Comparison of ENCODE assay signal across 8 cellular contexts in the genomic region with DNA sequence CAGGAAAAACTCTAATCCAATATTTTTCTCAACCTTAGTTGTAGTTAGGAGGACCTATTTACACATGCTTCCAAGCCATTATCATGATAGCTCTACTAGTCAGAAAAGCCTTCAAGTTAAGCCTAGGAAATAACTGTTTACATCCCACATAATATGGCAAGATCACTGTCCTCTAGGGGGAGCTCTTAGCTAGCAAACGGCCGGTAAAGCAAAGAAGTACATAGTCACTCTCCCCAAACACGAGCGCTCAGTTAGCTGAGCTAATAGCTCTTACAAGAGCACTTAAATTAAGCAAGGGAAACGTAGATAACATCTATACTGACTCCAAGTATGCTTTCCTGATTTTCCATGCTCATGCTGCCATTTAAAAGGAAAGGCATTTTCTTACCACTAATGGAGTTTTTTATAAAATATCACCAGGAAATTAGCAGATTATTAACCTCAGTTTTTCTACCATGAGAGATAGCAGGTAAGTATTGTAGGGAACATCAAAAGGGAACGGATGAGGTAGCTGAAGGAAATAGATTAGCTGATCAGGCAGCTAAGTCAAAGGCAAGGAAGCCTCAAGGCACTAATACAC.
A peak's percentile ranks its signal among the peaks of the same experiment; 100 is the strongest.
DNase-seq lines count a peak whose midpoint lies in the region; ATAC-seq, FAIRE-seq and TF ChIP-seq lines count a peak whose summit lies in the region.

No MANE protein-coding gene starts in this region.

- TF ChIP-seq RAD21 in A549 (conservative IDR thresholded peaks at IDR 0.05 in 1 of 2, IDR thresholded peaks at IDR 0.05 in 1 of 2): peak; percentile 61 to 73

- H3K4me3 ChIP-seq in A549 (no peak overlapping the region), KMS-11 (IDR thresholded peaks at IDR 0.05; ENCODE audit: insufficient read depth, low read depth, low read length) (no peak overlapping the region), NT2/D1 (ENCODE audit: insufficient read length, low read depth) (no peak overlapping the region), upper lobe of right lung (no peak overlapping the region)

- H3K36me3 ChIP-seq in KMS-11 (ENCODE audit: insufficient read depth) (no peaks in the 10 kb centered on the region), NT2/D1 (ENCODE audit: insufficient read depth, insufficient read length, low read length) (no peaks in the 10 kb centered on the region), upper lobe of right lung (no peaks in the 10 kb centered on the region)

- no peaks in the 10 kb centered on the region for H3K4me1 ChIP-seq in A549
- H3K4me1 ChIP-seq in KMS-11 (ENCODE audit: low read depth, poor library complexity, severe bottlenecking): no peaks in the 10 kb centered on the region
- no peaks in the 10 kb centered on the region for H3K4me1 ChIP-seq in NT2/D1 (ENCODE audit: insufficient read depth, insufficient read length)
- no peaks in the 10 kb centered on the region for H3K4me1 ChIP-seq in upper lobe of right lung

- H3K4me2 ChIP-seq in A549 (peak overlapping the region; percentile 77), KMS-11 (no peak overlapping the region)

- in situ Hi-C loops in GM13977 (cut with MboI; ENCODE audit: low pct_unique_long_range_greater_than_20kb, low sequenced_read_pairs, unreplicated experiment): loop anchor here (25.0 kb wide), 1 partner anchor 258 kb away; no protein-coding TSS in a partner anchor

- POLR2A ChIA-PET in A549 (lab: Yijun Ruan, JAX): no interaction called here

- TF ChIP-seq EP300 in A549 (IDR thresholded peaks at IDR 0.05): no peak

- 2% methylated on average over 6 of the region's 6 CpGs for WGBS in A549 (ENCODE audit: missing lambda C conversion rate)

- peak; percentile 87 to 98 for ATAC-seq in A549
- ATAC-seq in upper lobe of right lung: peak; percentile 94

- H3K4me1 Mint-ChIP-seq in neural crest cell: no peaks in the 10 kb centered on the region

- no peaks in the 10 kb centered on the region for H3K79me2 ChIP-seq in KMS-11 (ENCODE audit: insufficient read depth, low read depth)

- peak; percentile 70 for FAIRE-seq in A549 (lab: Jason Lieb, UNC)

- no peaks in the 10 kb centered on the region for H3K36me3 Mint-ChIP-seq in neural crest cell (ENCODE audit: low read depth)

- H3K27ac ChIP-seq in A549 (no peak overlapping the region), KMS-11 (no peak overlapping the region), upper lobe of right lung (no peak overlapping the region)

- peaks cover 8% of the 10 kb centered on the region for H3K27me3 Mint-ChIP-seq in neural crest cell (ENCODE audit: low read depth)

- H3K27ac Mint-ChIP-seq in neural crest cell (ENCODE audit: unreplicated experiment): no peak overlapping the region

- H3K9me3 ChIP-seq in A549 (no peaks in the 10 kb centered on the region), NT2/D1 (ENCODE audit: insufficient read depth, low read length) (no peaks in the 10 kb centered on the region), upper lobe of right lung (no peaks in the 10 kb centered on the region)

- peaks cover 3% of the 10 kb centered on the region for H3K9me3 Mint-ChIP-seq in neural crest cell

- intact Hi-C loops in upper lobe of right lung (cut with DNase I): no loop called here

- no peaks in the 10 kb centered on the region for H4K20me1 ChIP-seq in KMS-11 (ENCODE audit: insufficient read depth)

- DNase-seq in A549 (ENCODE audit: low read depth in 1 of 2, low spot score in 1 of 2) (peak; percentile 56 to 85), GM13977 (ENCODE audit: low spot score) (peak; percentile 76), NT2/D1 (ENCODE audit: low read depth, low spot score) (peak; percentile 82), fibroblast of gingiva (ENCODE audit: low read depth) (peak; percentile 83), neural crest cell (ENCODE audit: low read depth, low spot score) (peak; percentile 54), upper lobe of right lung (no peak)
- DNase-seq in activated CD8-positive, alpha-beta memory T cell treated with anti-CD3 and anti-CD28 coated beads, Interleukin-2, amount 50 U/mL, for 4 hours: peak; percentile 37

- no peak overlapping the region for H2AFZ ChIP-seq in KMS-11 (ENCODE audit: low read depth)

- CTCF ChIA-PET in A549 (lab: Yijun Ruan, JAX): interaction anchor here (0.8 to 2.2 kb wide), 15 partner anchors 9 to 253 kb away, joined by 3 to 17 read pairs (median 4); no protein-coding TSS in a partner anchor

- TF ChIP-seq POLR2A in A549 (IDR thresholded peaks at IDR 0.05; ENCODE audit: low read length): no peak

- H3K4me3 Mint-ChIP-seq in neural crest cell: no peak overlapping the region

- TF ChIP-seq CTCF in A549 (IDR thresholded peaks at IDR 0.05) (peak; percentile 66), GM13977 (IDR thresholded peaks at IDR 0.05; ENCODE audit: extremely low read depth, insufficient read depth, missing control alignments) (peak; percentile 88), KMS-11 (conservative IDR thresholded peaks at IDR 0.05; ENCODE audit: low read depth, low read length) (peak; percentile 57), neural crest cell (conservative IDR thresholded peaks at IDR 0.05) (peak; percentile 93), upper lobe of right lung (IDR thresholded peaks at IDR 0.05) (peak; percentile 83)

- H3K27me3 ChIP-seq in KMS-11 (ENCODE audit: insufficient read depth, low read depth): no peaks in the 10 kb centered on the region
- H3K27me3 ChIP-seq in NT2/D1 (ENCODE audit: insufficient read depth, insufficient read length): no peaks in the 10 kb centered on the region
- peaks cover 16% of the 10 kb centered on the region for H3K27me3 ChIP-seq in upper lobe of right lung

- H3K9ac ChIP-seq in KMS-11 (no peak overlapping the region), NT2/D1 (ENCODE audit: insufficient read length, low read depth) (no peak overlapping the region)

TF ChIP-seq in A549, 52 proteins besides CTCF, POLR2A, EP300 and RAD21:
- TF ChIP-seq HDAC2 (IDR thresholded peaks at IDR 0.05) (no peak), HOXB13 (CRISPR knock-in tag; IDR thresholded peaks at IDR 0.05; ENCODE audit: low read depth) (no peak), RFX5 (IDR thresholded peaks at IDR 0.05) (no peak), EHF (CRISPR knock-in tag; IDR thresholded peaks at IDR 0.05) (no peak), ZSCAN20 (CRISPR knock-in tag; IDR thresholded peaks at IDR 0.05) (no peak)
- TF ChIP-seq, protein P1, sequence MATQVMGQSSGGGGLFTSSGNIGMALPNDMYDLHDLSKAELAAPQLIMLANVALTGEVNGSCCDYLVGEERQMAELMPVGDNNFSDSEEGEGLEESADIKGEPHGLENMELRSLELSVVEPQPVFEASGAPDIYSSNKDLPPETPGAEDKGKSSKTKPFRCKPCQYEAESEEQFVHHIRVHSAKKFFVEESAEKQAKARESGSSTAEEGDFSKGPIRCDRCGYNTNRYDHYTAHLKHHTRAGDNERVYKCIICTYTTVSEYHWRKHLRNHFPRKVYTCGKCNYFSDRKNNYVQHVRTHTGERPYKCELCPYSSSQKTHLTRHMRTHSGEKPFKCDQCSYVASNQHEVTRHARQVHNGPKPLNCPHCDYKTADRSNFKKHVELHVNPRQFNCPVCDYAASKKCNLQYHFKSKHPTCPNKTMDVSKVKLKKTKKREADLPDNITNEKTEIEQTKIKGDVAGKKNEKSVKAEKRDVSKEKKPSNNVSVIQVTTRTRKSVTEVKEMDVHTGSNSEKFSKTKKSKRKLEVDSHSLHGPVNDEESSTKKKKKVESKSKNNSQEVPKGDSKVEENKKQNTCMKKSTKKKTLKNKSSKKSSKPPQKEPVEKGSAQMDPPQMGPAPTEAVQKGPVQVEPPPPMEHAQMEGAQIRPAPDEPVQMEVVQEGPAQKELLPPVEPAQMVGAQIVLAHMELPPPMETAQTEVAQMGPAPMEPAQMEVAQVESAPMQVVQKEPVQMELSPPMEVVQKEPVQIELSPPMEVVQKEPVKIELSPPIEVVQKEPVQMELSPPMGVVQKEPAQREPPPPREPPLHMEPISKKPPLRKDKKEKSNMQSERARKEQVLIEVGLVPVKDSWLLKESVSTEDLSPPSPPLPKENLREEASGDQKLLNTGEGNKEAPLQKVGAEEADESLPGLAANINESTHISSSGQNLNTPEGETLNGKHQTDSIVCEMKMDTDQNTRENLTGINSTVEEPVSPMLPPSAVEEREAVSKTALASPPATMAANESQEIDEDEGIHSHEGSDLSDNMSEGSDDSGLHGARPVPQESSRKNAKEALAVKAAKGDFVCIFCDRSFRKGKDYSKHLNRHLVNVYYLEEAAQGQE (IDR thresholded peaks at IDR 0.05): no peak
- TF ChIP-seq, protein P2, sequence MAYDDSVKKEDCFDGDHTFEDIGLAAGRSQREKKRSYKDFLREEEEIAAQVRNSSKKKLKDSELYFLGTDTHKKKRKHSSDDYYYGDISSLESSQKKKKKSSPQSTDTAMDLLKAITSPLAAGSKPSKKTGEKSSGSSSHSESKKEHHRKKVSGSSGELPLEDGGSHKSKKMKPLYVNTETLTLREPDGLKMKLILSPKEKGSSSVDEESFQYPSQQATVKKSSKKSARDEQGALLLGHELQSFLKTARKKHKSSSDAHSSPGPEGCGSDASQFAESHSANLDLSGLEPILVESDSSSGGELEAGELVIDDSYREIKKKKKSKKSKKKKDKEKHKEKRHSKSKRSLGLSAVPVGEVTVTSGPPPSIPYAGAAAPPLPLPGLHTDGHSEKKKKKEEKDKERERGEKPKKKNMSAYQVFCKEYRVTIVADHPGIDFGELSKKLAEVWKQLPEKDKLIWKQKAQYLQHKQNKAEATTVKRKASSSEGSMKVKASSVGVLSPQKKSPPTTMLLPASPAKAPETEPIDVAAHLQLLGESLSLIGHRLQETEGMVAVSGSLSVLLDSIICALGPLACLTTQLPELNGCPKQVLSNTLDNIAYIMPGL (CRISPR knock-in tag; IDR thresholded peaks at IDR 0.05; ENCODE audit: borderline replicate concordance): no peak
